Comparison of ENCODE assay signal across 4 cellular contexts in genomic region chr3:42287423-42287822, GRCh38. TPM values are rescaled to one million over a fixed set of nuclear protein-coding genes. Genes with fewer than 3 reads are reported as not detected.
"Had no signal": no experiment of that assay in that cellular context is flagged by ENCODE, and none has a peak within 500 bp of the region (broad histone marks: within the 10 kb centered on the region; RNA-seq: fewer than 3 reads in every experiment).

No MANE protein-coding gene starts in this region.

RNA-seq across cellular contexts. Expression of gene CCK, which starts 21.4 kb away (rescaled TPM):
- total RNA-seq: LHCN-M2, M059J, MCF 10A, NCI-H460 had no signal
